ENCODE assay signal across 10 cellular contexts in genomic region chr1:1281533-1282321, GRCh38. TPM values are rescaled to one million over a fixed set of nuclear protein-coding genes. Genes with fewer than 3 reads are reported as not detected.
DNase-seq lines count a peak whose midpoint lies in the region; ATAC-seq and TF ChIP-seq lines count a peak whose summit lies in the region.
"Had no signal": no experiment of that assay in that cellular context is flagged by ENCODE, and none has a peak within 500 bp of the region (broad histone marks: within the 10 kb centered on the region; RNA-seq: fewer than 3 reads in every experiment).

No MANE protein-coding gene starts in this region.

- DNase-seq in activated CD8-positive, alpha-beta T cell treated with anti-CD3 and anti-CD28 coated beads for 36 hours = peak; percentile 40
- DNase-seq in activated CD8-positive, alpha-beta T cell treated with anti-CD3 and anti-CD28 coated beads, Interleukin-2, amount 10 ng/mL, durations not matched to agents 7 days and 5 days = no peak
- DNase-seq in RPMI8226 = peak; percentile 70
- DNase-seq in cardiac septum (ENCODE audit: low spot score) = peak; percentile 86
- peak; percentile 38 for DNase-seq in stimulated activated CD8-positive, alpha-beta memory T cell treated with anti-CD3 and anti-CD28 coated beads, Interleukin-4, amount 100 ng/mL, for 48 hours
- no peak for DNase-seq in NCI-H187 (lab: John Stamatoyannopoulos, UW)
- DNase-seq: CD4-positive, CD25-positive, alpha-beta regulatory T cell; NCI-H2081 treated with DMSO at 0.1 percent for 48 hours had no signal

- no peaks in the 10 kb centered on the region for H3K9me3 Mint-ChIP-seq in activated CD8-positive, alpha-beta T cell treated with anti-CD3 and anti-CD28 coated beads for 36 hours
- H3K9me3 Mint-ChIP-seq in activated CD8-positive, alpha-beta T cell treated with anti-CD3 and anti-CD28 coated beads, Interleukin-2, amount 10 ng/mL, durations not matched to agents 7 days and 5 days (ENCODE audit: insufficient read depth) = no peaks in the 10 kb centered on the region

- no peak overlapping the region for H3K27ac Mint-ChIP-seq in activated CD8-positive, alpha-beta T cell treated with anti-CD3 and anti-CD28 coated beads for 36 hours
- no peak overlapping the region for H3K27ac Mint-ChIP-seq in activated CD8-positive, alpha-beta T cell treated with anti-CD3 and anti-CD28 coated beads, Interleukin-2, amount 10 ng/mL, durations not matched to agents 7 days and 5 days

- intact Hi-C loops in activated CD8-positive, alpha-beta T cell treated with anti-CD3 and anti-CD28 coated beads for 36 hours (cut with micrococcal nuclease) = no loop called here
- intact Hi-C loops in cardiac septum (cut with DNase I) = no loop called here

- no peak overlapping the region for H3K4me3 Mint-ChIP-seq in activated CD8-positive, alpha-beta T cell treated with anti-CD3 and anti-CD28 coated beads for 36 hours
- no peak overlapping the region for H3K4me3 Mint-ChIP-seq in activated CD8-positive, alpha-beta T cell treated with anti-CD3 and anti-CD28 coated beads, Interleukin-2, amount 10 ng/mL, durations not matched to agents 7 days and 5 days

- POLR2A ChIA-PET in activated CD8-positive, alpha-beta T cell treated with anti-CD3 and anti-CD28 coated beads for 36 hours (lab: Charles Lee) = interaction anchor here (1.4 kb wide), 1 partner anchor 24 kb away, joined by 4 read pairs; no protein-coding TSS in a partner anchor
- POLR2A ChIA-PET in activated CD8-positive, alpha-beta T cell treated with anti-CD3 and anti-CD28 coated beads, Interleukin-2, amount 10 ng/mL, durations not matched to agents 7 days and 5 days (lab: Charles Lee) = no interaction called here

- ATAC-seq in activated CD8-positive, alpha-beta T cell treated with anti-CD3 and anti-CD28 coated beads for 36 hours = peak; percentile 52
- ATAC-seq in activated CD8-positive, alpha-beta T cell treated with anti-CD3 and anti-CD28 coated beads, Interleukin-2, amount 10 ng/mL, durations not matched to agents 7 days and 5 days = no peak
- ATAC-seq in HG03097 (IDR thresholded peaks at IDR 0.05; ENCODE audit: low FRiP score, unreplicated experiment) (no peak), HG03045 (IDR thresholded peaks at IDR 0.05; ENCODE audit: unreplicated experiment) (no peak)

- peaks cover 2% of the 10 kb centered on the region for H3K4me1 Mint-ChIP-seq in activated CD8-positive, alpha-beta T cell treated with anti-CD3 and anti-CD28 coated beads for 36 hours (ENCODE audit: low read depth)
- H3K4me1 Mint-ChIP-seq in activated CD8-positive, alpha-beta T cell treated with anti-CD3 and anti-CD28 coated beads, Interleukin-2, amount 10 ng/mL, durations not matched to agents 7 days and 5 days (ENCODE audit: low read depth) = no peaks in the 10 kb centered on the region
- H3K4me1 Mint-ChIP-seq: CD4-positive, CD25-positive, alpha-beta regulatory T cell had no signal

- no peak for TF ChIP-seq CTCF in activated CD8-positive, alpha-beta T cell treated with anti-CD3 and anti-CD28 coated beads for 36 hours (IDR thresholded peaks at IDR 0.05)

- H3K27me3 Mint-ChIP-seq in activated CD8-positive, alpha-beta T cell treated with anti-CD3 and anti-CD28 coated beads for 36 hours = no peaks in the 10 kb centered on the region
- no peaks in the 10 kb centered on the region for H3K27me3 Mint-ChIP-seq in activated CD8-positive, alpha-beta T cell treated with anti-CD3 and anti-CD28 coated beads, Interleukin-2, amount 10 ng/mL, durations not matched to agents 7 days and 5 days (ENCODE audit: low read depth)
- H3K27me3 Mint-ChIP-seq: CD4-positive, CD25-positive, alpha-beta regulatory T cell had no signal

- CTCF ChIA-PET in activated CD8-positive, alpha-beta T cell treated with anti-CD3 and anti-CD28 coated beads for 36 hours (lab: Charles Lee) = no interaction called here
- CTCF ChIA-PET in activated CD8-positive, alpha-beta T cell treated with anti-CD3 and anti-CD28 coated beads, Interleukin-2, amount 10 ng/mL, durations not matched to agents 7 days and 5 days (lab: Charles Lee) = interaction anchor here (0.7 kb wide), 1 partner anchor 97 kb away, joined by 3 read pairs; no protein-coding TSS in a partner anchor

- no peaks in the 10 kb centered on the region for H3K36me3 Mint-ChIP-seq in activated CD8-positive, alpha-beta T cell treated with anti-CD3 and anti-CD28 coated beads for 36 hours (ENCODE audit: low read depth)
- no peaks in the 10 kb centered on the region for H3K36me3 Mint-ChIP-seq in activated CD8-positive, alpha-beta T cell treated with anti-CD3 and anti-CD28 coated beads, Interleukin-2, amount 10 ng/mL, durations not matched to agents 7 days and 5 days (ENCODE audit: low read depth)
- H3K36me3 Mint-ChIP-seq: CD4-positive, CD25-positive, alpha-beta regulatory T cell had no signal

RNA-seq across cellular contexts. Expression of gene SCNN1D, which starts 1.5 kb away (rescaled TPM):
- total RNA-seq in activated CD8-positive, alpha-beta T cell treated with anti-CD3 and anti-CD28 coated beads for 36 hours = 1 to 10 TPM; 4.9 to 5.6 TPM
- 1 to 10 TPM; 3.4 to 3.6 TPM for total RNA-seq in activated CD8-positive, alpha-beta T cell treated with anti-CD3 and anti-CD28 coated beads, Interleukin-2, amount 10 ng/mL, durations not matched to agents 7 days and 5 days
- total RNA-seq in cardiac septum = 2.4 TPM

RNA-seq across cellular contexts. Expression of gene UBE2J2, which starts 8.1 kb away (rescaled TPM):
- total RNA-seq in activated CD8-positive, alpha-beta T cell treated with anti-CD3 and anti-CD28 coated beads for 36 hours = 10 to 100 TPM; 52.3 to 59.2 TPM
- 10 to 100 TPM; 62.3 to 67.5 TPM for total RNA-seq in activated CD8-positive, alpha-beta T cell treated with anti-CD3 and anti-CD28 coated beads, Interleukin-2, amount 10 ng/mL, durations not matched to agents 7 days and 5 days
- total RNA-seq in cardiac septum = 37.2 TPM

RNA-seq across cellular contexts. Expression of gene ACAP3, which starts 26.0 kb away (rescaled TPM):
- 10 to 100 TPM; 41.1 to 42.5 TPM for total RNA-seq in activated CD8-positive, alpha-beta T cell treated with anti-CD3 and anti-CD28 coated beads for 36 hours
- total RNA-seq in activated CD8-positive, alpha-beta T cell treated with anti-CD3 and anti-CD28 coated beads, Interleukin-2, amount 10 ng/mL, durations not matched to agents 7 days and 5 days = 10 to 100 TPM; 65.2 to 87.3 TPM
- total RNA-seq in cardiac septum = 60.8 TPM

RNA-seq across cellular contexts. Expression of gene PUSL1, which starts 26.7 kb away (rescaled TPM):
- total RNA-seq in activated CD8-positive, alpha-beta T cell treated with anti-CD3 and anti-CD28 coated beads for 36 hours = 10 to 100 TPM; 23.9 to 25.4 TPM
- 10 to 100 TPM; 24.0 to 26.2 TPM for total RNA-seq in activated CD8-positive, alpha-beta T cell treated with anti-CD3 and anti-CD28 coated beads, Interleukin-2, amount 10 ng/mL, durations not matched to agents 7 days and 5 days
- 10.5 TPM for total RNA-seq in cardiac septum

RNA-seq across cellular contexts. Expression of gene C1QTNF12, which starts 35.2 kb away (rescaled TPM):
- total RNA-seq in activated CD8-positive, alpha-beta T cell treated with anti-CD3 and anti-CD28 coated beads for 36 hours = 1 to 10 TPM; 2.6 to 4.9 TPM
- 1 to 10 TPM; 1.8 to 2.2 TPM for total RNA-seq in activated CD8-positive, alpha-beta T cell treated with anti-CD3 and anti-CD28 coated beads, Interleukin-2, amount 10 ng/mL, durations not matched to agents 7 days and 5 days
- total RNA-seq in cardiac septum = 2.6 TPM

Comparison
In these comparisons a context has a peak if more than half of its experiments do, and no peak if none do; other contexts are left out.
1. DNase-seq: peak in activated CD8-positive, alpha-beta T cell treated with anti-CD3 and anti-CD28 coated beads for 36 hours (single experiment), RPMI8226 (single experiment), cardiac septum (single experiment) and stimulated activated CD8-positive, alpha-beta memory T cell treated with anti-CD3 and anti-CD28 coated beads, Interleukin-4, amount 100 ng/mL, for 48 hours (single experiment); none in activated CD8-positive, alpha-beta T cell treated with anti-CD3 and anti-CD28 coated beads, Interleukin-2, amount 10 ng/mL, durations not matched to agents 7 days and 5 days (single experiment) and NCI-H187 (0 of 2).